8 cellular contexts compared by ENCODE assay signal in genomic region chr1:19984409-19985016, GRCh38. TPM values are rescaled to one million over a fixed set of nuclear protein-coding genes. Genes with fewer than 3 reads are reported as not detected.
"Had no signal": no experiment of that assay in that cellular context is flagged by ENCODE, and none has a peak within 500 bp of the region (broad histone marks: within the 10 kb centered on the region; RNA-seq: fewer than 3 reads in every experiment).

No MANE protein-coding gene starts in this region.

RNA-seq across cellular contexts. Expression of gene PLA2G2A, which starts 5.1 kb away (rescaled TPM):
- total RNA-seq: LHCN-M2, MCF 10A, NCI-H460, OCI-LY7, PC-9, RPMI7951, SJSA1 had no signal
- polyA plus RNA-seq: SK-N-SH had no signal
